8 cellular contexts compared by ENCODE assay signal in the genomic region with DNA sequence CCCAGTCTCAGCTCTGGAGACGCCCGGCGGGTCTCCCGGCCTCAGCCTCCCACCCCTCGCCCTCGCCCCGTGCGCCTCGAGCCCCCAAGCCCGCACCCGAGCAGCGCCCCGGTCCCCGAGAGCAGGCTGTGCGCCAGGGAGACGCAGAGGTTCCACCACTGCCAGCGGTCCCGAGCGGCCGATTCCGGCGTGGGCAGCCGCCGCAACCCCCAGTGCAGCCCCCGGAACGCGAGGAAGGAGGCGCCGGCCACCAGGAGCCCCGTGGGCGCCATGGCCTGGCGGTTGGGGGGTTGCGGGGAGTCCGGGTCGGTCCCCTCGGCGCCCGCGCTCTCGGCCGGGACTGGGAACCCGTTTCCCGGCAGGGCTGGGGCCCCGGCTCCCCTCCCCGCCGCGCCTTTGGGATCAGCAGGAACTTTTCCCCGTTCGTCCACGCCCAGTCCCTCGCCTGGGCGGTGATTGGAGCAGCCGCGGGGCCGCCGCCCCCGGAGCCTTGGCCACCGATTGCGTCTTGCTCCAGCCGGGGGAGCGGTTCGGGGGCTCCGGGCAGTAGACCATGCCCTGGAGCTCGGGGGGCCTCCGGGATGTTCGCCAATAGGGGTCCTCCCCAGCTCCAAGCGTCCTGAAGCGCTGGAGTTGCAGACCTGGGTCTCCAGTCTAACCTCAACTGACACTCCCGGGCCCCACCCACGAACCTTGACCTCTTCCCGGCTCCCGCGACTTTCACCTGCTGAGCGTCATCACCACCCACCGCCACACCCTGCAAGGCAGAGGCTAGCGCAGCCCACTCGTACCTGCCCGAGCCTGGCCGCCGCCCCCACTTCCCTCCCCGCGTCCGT. TPM values are rescaled to one million over a fixed set of nuclear protein-coding genes. Genes with fewer than 3 reads are reported as not detected.
A peak's percentile ranks its signal among the peaks of the same experiment; 100 is the strongest.
DNase-seq lines count a peak whose midpoint lies in the region; ATAC-seq and TF ChIP-seq lines count a peak whose summit lies in the region.

A gene with protein sequence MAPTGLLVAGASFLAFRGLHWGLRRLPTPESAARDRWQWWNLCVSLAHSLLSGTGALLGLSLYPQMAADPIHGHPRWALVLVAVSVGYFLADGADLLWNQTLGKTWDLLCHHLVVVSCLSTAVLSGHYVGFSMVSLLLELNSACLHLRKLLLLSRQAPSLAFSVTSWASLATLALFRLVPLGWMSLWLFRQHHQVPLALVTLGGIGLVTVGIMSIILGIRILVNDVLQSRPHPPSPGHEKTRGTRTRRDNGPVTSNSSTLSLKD (minus strand): TSS at position 407 of the 836 bp plus-strand sequence. CDS start 135 bp downstream, at position 272.

- DNase-seq in Calu3: peak; percentile 75
- peak; percentile 82 for DNase-seq in HuH-7 (ENCODE audit: low spot score)
- peak; percentile 65 for DNase-seq in amniotic epithelial cell (ENCODE audit: low read depth)
- peak; percentile 87 to 92 (median 92) for DNase-seq in right cardiac atrium
- DNase-seq in Kasumi-1 (lab: John Stamatoyannopoulos, UW): no peak

- peak within 1 kb of the TSS; percentile 74 for H3K4me3 Mint-ChIP-seq in Calu3 (ENCODE audit: low read depth, unreplicated experiment)

- no peaks in the 10 kb centered on the region for H3K9me3 ChIP-seq in right cardiac atrium (ENCODE audit: control insufficient read depth, low read length)

- no peaks in the 10 kb centered on the region for H3K9me3 Mint-ChIP-seq in Calu3 (ENCODE audit: low read depth, unreplicated experiment)

- 3% methylated on average over 83 of the region's 83 CpGs for WGBS in right cardiac atrium

- H3K9ac ChIP-seq in rectal smooth muscle tissue (ENCODE audit: low read length): peak within 1 kb of the TSS; percentile 41

- H3K4me1 ChIP-seq in right cardiac atrium (ENCODE audit: control insufficient read depth, insufficient read depth, low read length): peaks cover 8% of the 10 kb centered on the region
- H3K4me1 ChIP-seq in rectal smooth muscle tissue (ENCODE audit: control insufficient read depth, insufficient read depth, low read length): peaks cover 15% of the 10 kb centered on the region

- peak; percentile 59 to 63 for ATAC-seq in right cardiac atrium
- ATAC-seq in GM19452 (IDR thresholded peaks at IDR 0.05; ENCODE audit: unreplicated experiment): no peak
- no peak for ATAC-seq in HG03378 (IDR thresholded peaks at IDR 0.05; ENCODE audit: unreplicated experiment)

- H3K27me3 ChIP-seq in right cardiac atrium (ENCODE audit: control insufficient read depth, insufficient read depth) (no peaks in the 10 kb centered on the region), rectal smooth muscle tissue (ENCODE audit: control insufficient read depth, insufficient read depth, low read length) (no peaks in the 10 kb centered on the region)

- intact Hi-C loops in Calu3 (cut with micrococcal nuclease; ENCODE audit: unreplicated experiment): no loop called here
- intact Hi-C loops in right cardiac atrium (cut with DNase I): loop anchor here in 1 of 4 donors (5.0 kb wide), 1 partner anchor 38 kb away; no protein-coding TSS in a partner anchor

- H3K27me3 Mint-ChIP-seq in Calu3 (ENCODE audit: unreplicated experiment): peaks cover 9% of the 10 kb centered on the region

- peak within 1 kb of the TSS; percentile 7 for H3K27ac ChIP-seq in right cardiac atrium (ENCODE audit: low read length)
- H3K27ac ChIP-seq in rectal smooth muscle tissue (ENCODE audit: low read depth, low read length): peak within 1 kb of the TSS; percentile 64

- H3K36me3 ChIP-seq in rectal smooth muscle tissue (ENCODE audit: control insufficient read depth, insufficient read depth, low read length): peaks cover 13% of the 10 kb centered on the region

- no peak for TF ChIP-seq CTCF in Calu3 (IDR thresholded peaks at IDR 0.05; ENCODE audit: unreplicated experiment)

- H3K27ac Mint-ChIP-seq in Calu3 (ENCODE audit: unreplicated experiment): peak within 1 kb of the TSS; percentile 63

- peaks cover 9% of the 10 kb centered on the region for H3K4me1 Mint-ChIP-seq in Calu3 (ENCODE audit: low read depth, unreplicated experiment)

- CTCF ChIA-PET in Calu3 (lab: Charles Lee): no interaction called here

- H3K4me3 ChIP-seq in right cardiac atrium (ENCODE audit: low read length) (peak within 1 kb of the TSS; percentile 55), rectal smooth muscle tissue (ENCODE audit: low read length) (peak within 1 kb of the TSS; percentile 68)

- BruUV-seq in Calu3 (replicated peaks; lab: Mats Ljungman, UMichigan): no TSS peak

- H3K36me3 Mint-ChIP-seq in Calu3 (ENCODE audit: insufficient read depth, unreplicated experiment): peaks cover 60% of the 10 kb centered on the region

RNA-seq across cellular contexts. Expression of the gene that starts here (rescaled TPM):
- total RNA-seq in Calu3 (2022) (5.9 and 6.7 TPM in 2 replicates), right cardiac atrium (1 to 10 TPM; 1.9 to 6.1 (median 2.3) TPM)
- polyA plus RNA-seq in right cardiac atrium: 1.5 TPM

Comparison
In these comparisons a context has a peak if more than half of its experiments do, and no peak if none do; other contexts are left out.
1. DNase-seq: peak in Calu3 (single experiment), HuH-7 (single experiment), amniotic epithelial cell (single experiment) and right cardiac atrium (3 of 3); none in Kasumi-1 (0 of 2).
2. ATAC-seq: peak in right cardiac atrium (2 of 2); none in GM19452 (single experiment) and HG03378 (single experiment).